In the genomic region with DNA sequence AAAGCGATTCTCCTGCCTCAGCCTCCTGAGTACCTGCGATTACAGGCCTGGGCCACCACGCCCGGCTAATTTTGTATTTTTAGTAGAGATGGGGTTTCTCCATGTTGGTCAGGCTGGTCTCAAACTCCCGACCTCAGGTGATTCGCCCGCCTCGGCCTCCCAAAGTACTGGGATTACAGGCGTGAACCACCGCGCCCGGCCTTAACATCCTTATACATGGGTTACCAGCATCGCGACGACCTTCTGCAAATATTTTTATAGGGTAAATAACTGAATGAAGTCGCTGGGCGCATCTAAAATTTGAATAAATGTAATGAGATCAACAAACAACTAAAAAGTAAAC, we compare ENCODE assay signal across 1 cellular context.
TF ChIP-seq lines count a peak whose summit lies in the region.

No MANE protein-coding gene starts in this region.

TF ChIP-seq in GM12878, 131 proteins besides CTCF, POLR2A, EP300 and RAD21:
- TF ChIP-seq FOXM1 (IDR thresholded peaks at IDR 0.05; ENCODE audit: low read depth, low read length), result 0 out of 2 replicates have a peak, but pooled peaks have one; percentile 2
- TF ChIP-seq, protein P1, sequence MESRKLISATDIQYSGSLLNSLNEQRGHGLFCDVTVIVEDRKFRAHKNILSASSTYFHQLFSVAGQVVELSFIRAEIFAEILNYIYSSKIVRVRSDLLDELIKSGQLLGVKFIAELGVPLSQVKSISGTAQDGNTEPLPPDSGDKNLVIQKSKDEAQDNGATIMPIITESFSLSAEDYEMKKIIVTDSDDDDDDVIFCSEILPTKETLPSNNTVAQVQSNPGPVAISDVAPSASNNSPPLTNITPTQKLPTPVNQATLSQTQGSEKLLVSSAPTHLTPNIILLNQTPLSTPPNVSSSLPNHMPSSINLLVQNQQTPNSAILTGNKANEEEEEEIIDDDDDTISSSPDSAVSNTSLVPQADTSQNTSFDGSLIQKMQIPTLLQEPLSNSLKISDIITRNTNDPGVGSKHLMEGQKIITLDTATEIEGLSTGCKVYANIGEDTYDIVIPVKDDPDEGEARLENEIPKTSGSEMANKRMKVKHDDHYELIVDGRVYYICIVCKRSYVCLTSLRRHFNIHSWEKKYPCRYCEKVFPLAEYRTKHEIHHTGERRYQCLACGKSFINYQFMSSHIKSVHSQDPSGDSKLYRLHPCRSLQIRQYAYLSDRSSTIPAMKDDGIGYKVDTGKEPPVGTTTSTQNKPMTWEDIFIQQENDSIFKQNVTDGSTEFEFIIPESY (IDR thresholded peaks at IDR 0.05), result peak; percentile 42; the same call in 1 of the 2 replicates
- TF ChIP-seq, protein P2, sequence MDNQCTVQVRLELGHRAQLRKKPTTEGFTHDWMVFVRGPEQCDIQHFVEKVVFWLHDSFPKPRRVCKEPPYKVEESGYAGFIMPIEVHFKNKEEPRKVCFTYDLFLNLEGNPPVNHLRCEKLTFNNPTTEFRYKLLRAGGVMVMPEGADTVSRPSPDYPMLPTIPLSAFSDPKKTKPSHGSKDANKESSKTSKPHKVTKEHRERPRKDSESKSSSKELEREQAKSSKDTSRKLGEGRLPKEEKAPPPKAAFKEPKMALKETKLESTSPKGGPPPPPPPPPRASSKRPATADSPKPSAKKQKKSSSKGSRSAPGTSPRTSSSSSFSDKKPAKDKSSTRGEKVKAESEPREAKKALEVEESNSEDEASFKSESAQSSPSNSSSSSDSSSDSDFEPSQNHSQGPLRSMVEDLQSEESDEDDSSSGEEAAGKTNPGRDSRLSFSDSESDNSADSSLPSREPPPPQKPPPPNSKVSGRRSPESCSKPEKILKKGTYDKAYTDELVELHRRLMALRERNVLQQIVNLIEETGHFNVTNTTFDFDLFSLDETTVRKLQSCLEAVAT (IDR thresholded peaks at IDR 0.05), result peak; percentile 83
